Comparison of ENCODE assay signal across 9 cellular contexts in the genomic region with DNA sequence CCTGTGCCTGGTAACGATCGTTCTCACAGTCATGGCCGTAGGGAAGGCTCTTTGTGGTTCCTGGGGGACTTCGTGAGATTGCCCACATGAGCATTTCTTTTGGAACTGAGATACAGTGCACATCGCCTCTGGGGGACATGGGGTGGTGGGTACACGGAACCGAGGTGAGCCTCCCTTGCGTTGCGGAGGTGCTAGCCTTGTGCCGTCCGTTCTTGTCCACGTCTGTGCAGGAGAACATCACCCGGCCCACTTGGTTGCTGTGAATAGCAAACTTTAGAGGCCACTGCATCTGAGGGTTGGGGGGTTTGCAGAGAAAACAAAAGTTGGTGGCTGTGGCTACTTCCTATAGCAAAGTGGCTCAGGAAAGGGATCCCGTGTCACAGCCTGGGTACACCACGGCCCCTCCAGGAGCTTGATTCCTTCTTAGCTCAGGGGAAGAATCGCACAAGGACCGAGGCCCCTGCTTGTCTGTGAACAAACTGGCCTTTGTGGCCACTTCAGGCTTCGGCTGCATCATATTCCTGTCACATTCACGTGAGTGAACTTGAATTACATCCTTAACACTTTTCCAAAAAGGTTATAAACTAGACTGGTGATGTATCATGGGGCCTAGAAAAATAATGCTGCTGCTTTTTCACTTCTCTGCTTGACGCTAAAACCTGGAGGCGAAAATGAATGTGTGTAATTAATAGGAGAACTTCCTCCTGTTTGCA.
DNase-seq lines count a peak whose midpoint lies in the region; ATAC-seq and TF ChIP-seq lines count a peak whose summit lies in the region.
"Had no signal": no experiment of that assay in that cellular context is flagged by ENCODE, and none has a peak within 500 bp of the region (broad histone marks: within the 10 kb centered on the region; RNA-seq: fewer than 3 reads in every experiment).

No MANE protein-coding gene starts in this region.

- DNase-seq in GM12865 (ENCODE audit: low read depth) (no peak), OCI-LY7 (ENCODE audit: low spot score) (no peak), esophagus squamous epithelium (lab: John Stamatoyannopoulos, UW) (no peak), progenitor cell of endocrine pancreas (ENCODE audit: low spot score, unreplicated experiment) (no peak), ecto neural progenitor cell (ENCODE audit: low spot score) (no peak)
- no peak for DNase-seq in stimulated activated CD4-positive, alpha-beta T cell treated with anti-CD3 and anti-CD28 coated beads, Interleukin-4, amount 100 ng/mL, for 1 hour
- DNase-seq in stimulated activated naive CD4-positive, alpha-beta T cell (lab: John Stamatoyannopoulos, UW), result no peak
- DNase-seq: NCI-H1048 had no signal

- H3K27ac Mint-ChIP-seq in progenitor cell of endocrine pancreas, result peak overlapping the region; percentile 16

- no peak overlapping the region for H2AFZ ChIP-seq in OCI-LY7 (ENCODE audit: low read length)

- H3K79me2 ChIP-seq in OCI-LY7 (ENCODE audit: insufficient read depth, low read depth, low read length), result peaks cover 98% of the 10 kb centered on the region

- no peaks in the 10 kb centered on the region for H3K27me3 ChIP-seq in esophagus squamous epithelium

- POLR2A ChIA-PET in OCI-LY7 (lab: Charles Lee), result interaction anchor here (0.6 to 2.5 kb wide), 5 partner anchors 22 to 503 kb away, joined by 3 to 11 read pairs (median 4); no protein-coding TSS in a partner anchor

- no peaks in the 10 kb centered on the region for H3K9me2 ChIP-seq in OCI-LY7 (ENCODE audit: insufficient read depth, low read length)

- peak overlapping the region; percentile 68 for H3K4me2 ChIP-seq in OCI-LY7 (ENCODE audit: low read length)

- H3K4me1 ChIP-seq in OCI-LY7 (ENCODE audit: insufficient read depth, low read length, poor library complexity, severe bottlenecking) (peaks cover 87% of the 10 kb centered on the region), esophagus squamous epithelium (peaks cover 84 to 100% (median 96%) of the 10 kb centered on the region in 3 donors)

- 64 to 71% methylated on average over 8 to 14 of the region's 21 CpGs for WGBS in esophagus squamous epithelium, 2 donors

- H3K36me3 ChIP-seq in OCI-LY7 (ENCODE audit: insufficient read depth, low read length), result peaks cover 25% of the 10 kb centered on the region; the same call in 1 of the 2 replicates
- H3K36me3 ChIP-seq in esophagus squamous epithelium, result no peaks in the 10 kb centered on the region

- TF ChIP-seq CTCF in GM12865 (IDR thresholded peaks at IDR 0.05; ENCODE audit: insufficient read depth, low read depth, low read length, missing control alignments), result no peak
- TF ChIP-seq CTCF in OCI-LY7 (conservative IDR thresholded peaks at IDR 0.05; ENCODE audit: low read length), result no peak
- TF ChIP-seq CTCF in esophagus squamous epithelium (IDR thresholded peaks at IDR 0.05), result no peak
- TF ChIP-seq CTCF in progenitor cell of endocrine pancreas (IDR thresholded peaks at IDR 0.05; ENCODE audit: unreplicated experiment), result no peak

- H4K20me1 ChIP-seq in OCI-LY7 (ENCODE audit: insufficient read depth, low read length), result peaks cover 10% of the 10 kb centered on the region

- peaks cover 51% of the 10 kb centered on the region for H3K4me1 Mint-ChIP-seq in progenitor cell of endocrine pancreas (ENCODE audit: low read depth)

- TF ChIP-seq POLR2A in esophagus squamous epithelium (IDR thresholded peaks at IDR 0.05), result no peak

- no TSS peak for BruUV-seq in OCI-LY7 (replicated peaks; lab: Mats Ljungman, UMichigan)

- no peaks in the 10 kb centered on the region for H3K9me3 Mint-ChIP-seq in progenitor cell of endocrine pancreas (ENCODE audit: low read depth)

- intact Hi-C loops in OCI-LY7 (cut with micrococcal nuclease; ENCODE audit: unreplicated experiment), result loop anchor here (5.0 kb wide), 1 partner anchor 543 kb away; no protein-coding TSS in a partner anchor
- intact Hi-C loops in esophagus squamous epithelium (cut with DNase I), result no loop called here

- ATAC-seq in HG03280 (IDR thresholded peaks at IDR 0.05; ENCODE audit: unreplicated experiment), result no peak

- H3K36me3 Mint-ChIP-seq in progenitor cell of endocrine pancreas (ENCODE audit: insufficient read depth), result no peaks in the 10 kb centered on the region

- no peaks in the 10 kb centered on the region for H3K27me3 Mint-ChIP-seq in progenitor cell of endocrine pancreas

- H3K4me3 ChIP-seq in GM12865 (ENCODE audit: low read depth, low read length) (peak overlapping the region; percentile 25), OCI-LY7 (ENCODE audit: low read depth, low read length, poor library complexity, severe bottlenecking) (peak overlapping the region; percentile 34), esophagus squamous epithelium (peak overlapping the region in 1 of 4 donors; percentile 29)

- peak overlapping the region; percentile 43 for H3K27ac ChIP-seq in OCI-LY7 (ENCODE audit: low read depth, low read length, poor library complexity, severe bottlenecking)
- peak overlapping the region; percentile 61 to 99 (median 84) for H3K27ac ChIP-seq in esophagus squamous epithelium

- CTCF ChIA-PET in OCI-LY7 (lab: Charles Lee; ENCODE audit: unreplicated experiment), result interaction anchor here (1.4 to 1.6 kb wide), 2 partner anchors 26 to 30 kb away, joined by 3 read pairs; no protein-coding TSS in a partner anchor

- H3K9me3 ChIP-seq in OCI-LY7 (ENCODE audit: low read length) (no peaks in the 10 kb centered on the region), esophagus squamous epithelium (no peaks in the 10 kb centered on the region)

- no peak overlapping the region for H3K4me3 Mint-ChIP-seq in progenitor cell of endocrine pancreas (ENCODE audit: low read depth)
